Comparison of ENCODE assay signal across 21 cellular contexts in genomic region chr14:35715079-35715478, GRCh38.
DNase-seq lines count a peak whose midpoint lies in the region; ATAC-seq, FAIRE-seq and TF ChIP-seq lines count a peak whose summit lies in the region.
"Had no signal": no experiment of that assay in that cellular context is flagged by ENCODE, and none has a peak within 500 bp of the region (broad histone marks: within the 10 kb centered on the region; RNA-seq: fewer than 3 reads in every experiment).

No MANE protein-coding gene starts in this region.

- peaks cover 7% of the 10 kb centered on the region; the same call in 2 of the 3 replicates for H3K36me3 Mint-ChIP-seq in GM23338 (ENCODE audit: low read depth)
- peaks cover 29% of the 10 kb centered on the region for H3K36me3 Mint-ChIP-seq in osteocyte (ENCODE audit: unreplicated experiment)

- H3K4me1 Mint-ChIP-seq in GM23338, result peaks cover 4% of the 10 kb centered on the region; the same call in 2 of the 3 replicates
- H3K4me1 Mint-ChIP-seq in osteocyte (ENCODE audit: unreplicated experiment), result peaks cover 6% of the 10 kb centered on the region

- no peak for DNase-seq in GM23338 (ENCODE audit: low spot score)
- no peak for DNase-seq in osteocyte (ENCODE audit: extremely low spot score, unreplicated experiment)
- no peak for DNase-seq in activated T-cell treated with anti-CD3 and anti-CD28 coated beads, Interleukin-2, amount 50 U/mL, for 48 hours
- DNase-seq in NCI-H2029 treated with DMSO at 0.1 percent for 48 hours (lab: John Stamatoyannopoulos, UW), result no peak
- DNase-seq: AML-193; Caco-2; CD4-positive, alpha-beta T cell; GDM1; GOT3; H7; HFFc6; IMR-90 had no signal

- H3F3A ChIP-seq in GM23338 (replicated peaks; ENCODE audit: low read depth), result no peaks in the 10 kb centered on the region

- H3K27me3 ChIP-seq in GM23338 (ENCODE audit: insufficient read depth), result no peaks in the 10 kb centered on the region

- no peak overlapping the region for H3K4me3 Mint-ChIP-seq in GM23338
- no peak overlapping the region for H3K4me3 Mint-ChIP-seq in osteocyte (ENCODE audit: unreplicated experiment)
- H3K4me3 Mint-ChIP-seq: CD4-positive, alpha-beta T cell; HFFc6 had no signal

- H3K9me2 ChIP-seq in GM23338 (ENCODE audit: insufficient read depth), result no peaks in the 10 kb centered on the region

- H3K27ac ChIP-seq in GM23338 (ENCODE audit: low read depth), result no peak overlapping the region
- H3K27ac ChIP-seq: A549, C4-2B had no signal

- TF ChIP-seq CTCF in GM23338 (conservative IDR thresholded peaks at IDR 0.05; ENCODE audit: low read depth in 2 of 2) (no peak), osteocyte (IDR thresholded peaks at IDR 0.05) (no peak)

- no peaks in the 10 kb centered on the region for H4K20me1 ChIP-seq in GM23338 (replicated peaks; ENCODE audit: insufficient read depth)

- H3K79me2 ChIP-seq in GM23338 (replicated peaks; ENCODE audit: insufficient read depth), result no peaks in the 10 kb centered on the region

- no peak overlapping the region for H3K4me2 ChIP-seq in GM23338
- H3K4me2 ChIP-seq: A549 had no signal

- no peaks in the 10 kb centered on the region for H3K4me1 ChIP-seq in GM23338 (ENCODE audit: insufficient read depth)
- H3K4me1 ChIP-seq: A549, Caco-2 had no signal

- no peak overlapping the region for H2AFZ ChIP-seq in GM23338

- H3K27me3 Mint-ChIP-seq in GM23338 (ENCODE audit: insufficient read depth, low read depth, poor library complexity) (no peaks in the 10 kb centered on the region), osteocyte (ENCODE audit: unreplicated experiment) (no peaks in the 10 kb centered on the region)
- H3K27me3 Mint-ChIP-seq: CD4-positive, alpha-beta T cell had no signal

- no peaks in the 10 kb centered on the region for H3K36me3 ChIP-seq in GM23338 (ENCODE audit: insufficient read depth)

- FAIRE-seq in endometrium (lab: Jason Lieb, UNC), result peak; percentile 57
- FAIRE-seq: A549, D721Med, GM12892, GM18507, HTR-8/SVneo had no signal

- H3K4me3 ChIP-seq in GM23338, result no peak overlapping the region
- H3K4me3 ChIP-seq: A549 had no signal

- H3K27ac Mint-ChIP-seq in GM23338, result 0 out of 2 replicates have a peak overlapping the region, but pooled peaks have one; percentile 12
- peak overlapping the region; percentile 1 for H3K27ac Mint-ChIP-seq in osteocyte (ENCODE audit: unreplicated experiment)
- H3K27ac Mint-ChIP-seq: CD4-positive, alpha-beta T cell; HFFc6 had no signal

- ATAC-seq in GM23338, result no peak
- ATAC-seq in GM19467 (IDR thresholded peaks at IDR 0.05; ENCODE audit: unreplicated experiment), result no peak
- ATAC-seq: A549, HCT116 had no signal

- H3K9me3 Mint-ChIP-seq in GM23338, result no peaks in the 10 kb centered on the region
- peaks cover 7% of the 10 kb centered on the region for H3K9me3 Mint-ChIP-seq in osteocyte (ENCODE audit: unreplicated experiment)
- H3K9me3 Mint-ChIP-seq: CD4-positive, alpha-beta T cell; HFFc6 had no signal

TF ChIP-seq in GM23338, 12 proteins besides CTCF, POLR2A, EP300 and RAD21:
- TF ChIP-seq CREB1 (CRISPR knock-in tag; IDR thresholded peaks at IDR 0.05; ENCODE audit: low read depth) (no peak), ZNF331 (CRISPR knock-in tag; IDR thresholded peaks at IDR 0.05; ENCODE audit: low read depth) (no peak), ZNF114 (CRISPR knock-in tag; IDR thresholded peaks at IDR 0.05) (no peak), EZH2 (IDR thresholded peaks at IDR 0.05; ENCODE audit: low read depth, unreplicated experiment) (no peak), STAT1 (IDR thresholded peaks at IDR 0.05; ENCODE audit: unreplicated experiment) (no peak)
- TF ChIP-seq, protein P1, sequence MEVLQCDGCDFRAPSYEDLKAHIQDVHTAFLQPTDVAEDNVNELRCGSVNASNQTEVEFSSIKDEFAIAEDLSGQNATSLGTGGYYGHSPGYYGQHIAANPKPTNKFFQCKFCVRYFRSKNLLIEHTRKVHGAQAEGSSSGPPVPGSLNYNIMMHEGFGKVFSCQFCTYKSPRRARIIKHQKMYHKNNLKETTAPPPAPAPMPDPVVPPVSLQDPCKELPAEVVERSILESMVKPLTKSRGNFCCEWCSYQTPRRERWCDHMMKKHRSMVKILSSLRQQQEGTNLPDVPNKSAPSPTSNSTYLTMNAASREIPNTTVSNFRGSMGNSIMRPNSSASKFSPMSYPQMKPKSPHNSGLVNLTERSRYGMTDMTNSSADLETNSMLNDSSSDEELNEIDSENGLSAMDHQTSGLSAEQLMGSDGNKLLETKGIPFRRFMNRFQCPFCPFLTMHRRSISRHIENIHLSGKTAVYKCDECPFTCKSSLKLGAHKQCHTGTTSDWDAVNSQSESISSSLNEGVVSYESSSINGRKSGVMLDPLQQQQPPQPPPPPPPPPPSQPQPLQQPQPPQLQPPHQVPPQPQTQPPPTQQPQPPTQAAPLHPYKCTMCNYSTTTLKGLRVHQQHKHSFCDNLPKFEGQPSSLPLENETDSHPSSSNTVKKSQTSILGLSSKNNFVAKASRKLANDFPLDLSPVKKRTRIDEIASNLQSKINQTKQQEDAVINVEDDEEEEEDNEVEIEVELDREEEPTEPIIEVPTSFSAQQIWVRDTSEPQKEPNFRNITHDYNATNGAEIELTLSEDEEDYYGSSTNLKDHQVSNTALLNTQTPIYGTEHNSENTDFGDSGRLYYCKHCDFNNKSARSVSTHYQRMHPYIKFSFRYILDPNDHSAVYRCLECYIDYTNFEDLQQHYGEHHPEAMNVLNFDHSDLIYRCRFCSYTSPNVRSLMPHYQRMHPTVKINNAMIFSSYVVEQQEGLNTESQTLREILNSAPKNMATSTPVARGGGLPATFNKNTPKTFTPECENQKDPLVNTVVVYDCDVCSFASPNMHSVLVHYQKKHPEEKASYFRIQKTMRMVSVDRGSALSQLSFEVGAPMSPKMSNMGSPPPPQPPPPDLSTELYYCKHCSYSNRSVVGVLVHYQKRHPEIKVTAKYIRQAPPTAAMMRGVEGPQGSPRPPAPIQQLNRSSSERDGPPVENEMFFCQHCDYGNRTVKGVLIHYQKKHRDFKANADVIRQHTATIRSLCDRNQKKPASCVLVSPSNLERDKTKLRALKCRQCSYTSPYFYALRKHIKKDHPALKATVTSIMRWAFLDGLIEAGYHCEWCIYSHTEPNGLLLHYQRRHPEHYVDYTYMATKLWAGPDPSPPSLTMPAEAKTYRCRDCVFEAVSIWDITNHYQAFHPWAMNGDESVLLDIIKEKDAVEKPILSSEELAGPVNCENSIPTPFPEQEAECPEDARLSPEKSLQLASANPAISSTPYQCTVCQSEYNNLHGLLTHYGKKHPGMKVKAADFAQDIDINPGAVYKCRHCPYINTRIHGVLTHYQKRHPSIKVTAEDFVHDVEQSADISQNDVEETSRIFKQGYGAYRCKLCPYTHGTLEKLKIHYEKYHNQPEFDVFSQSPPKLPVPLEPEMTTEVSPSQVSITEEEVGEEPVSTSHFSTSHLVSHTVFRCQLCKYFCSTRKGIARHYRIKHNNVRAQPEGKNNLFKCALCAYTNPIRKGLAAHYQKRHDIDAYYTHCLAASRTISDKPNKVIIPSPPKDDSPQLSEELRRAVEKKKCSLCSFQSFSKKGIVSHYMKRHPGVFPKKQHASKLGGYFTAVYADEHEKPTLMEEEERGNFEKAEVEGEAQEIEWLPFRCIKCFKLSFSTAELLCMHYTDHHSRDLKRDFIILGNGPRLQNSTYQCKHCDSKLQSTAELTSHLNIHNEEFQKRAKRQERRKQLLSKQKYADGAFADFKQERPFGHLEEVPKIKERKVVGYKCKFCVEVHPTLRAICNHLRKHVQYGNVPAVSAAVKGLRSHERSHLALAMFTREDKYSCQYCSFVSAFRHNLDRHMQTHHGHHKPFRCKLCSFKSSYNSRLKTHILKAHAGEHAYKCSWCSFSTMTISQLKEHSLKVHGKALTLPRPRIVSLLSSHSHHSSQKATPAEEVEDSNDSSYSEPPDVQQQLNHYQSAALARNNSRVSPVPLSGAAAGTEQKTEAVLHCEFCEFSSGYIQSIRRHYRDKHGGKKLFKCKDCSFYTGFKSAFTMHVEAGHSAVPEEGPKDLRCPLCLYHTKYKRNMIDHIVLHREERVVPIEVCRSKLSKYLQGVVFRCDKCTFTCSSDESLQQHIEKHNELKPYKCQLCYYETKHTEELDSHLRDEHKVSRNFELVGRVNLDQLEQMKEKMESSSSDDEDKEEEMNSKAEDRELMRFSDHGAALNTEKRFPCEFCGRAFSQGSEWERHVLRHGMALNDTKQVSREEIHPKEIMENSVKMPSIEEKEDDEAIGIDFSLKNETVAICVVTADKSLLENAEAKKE (CRISPR knock-in tag; IDR thresholded peaks at IDR 0.05), result no peak
- TF ChIP-seq, protein P2, sequence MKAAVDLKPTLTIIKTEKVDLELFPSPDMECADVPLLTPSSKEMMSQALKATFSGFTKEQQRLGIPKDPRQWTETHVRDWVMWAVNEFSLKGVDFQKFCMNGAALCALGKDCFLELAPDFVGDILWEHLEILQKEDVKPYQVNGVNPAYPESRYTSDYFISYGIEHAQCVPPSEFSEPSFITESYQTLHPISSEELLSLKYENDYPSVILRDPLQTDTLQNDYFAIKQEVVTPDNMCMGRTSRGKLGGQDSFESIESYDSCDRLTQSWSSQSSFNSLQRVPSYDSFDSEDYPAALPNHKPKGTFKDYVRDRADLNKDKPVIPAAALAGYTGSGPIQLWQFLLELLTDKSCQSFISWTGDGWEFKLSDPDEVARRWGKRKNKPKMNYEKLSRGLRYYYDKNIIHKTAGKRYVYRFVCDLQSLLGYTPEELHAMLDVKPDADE (IDR thresholded peaks at IDR 0.05), result no peak
